In the genomic region with DNA sequence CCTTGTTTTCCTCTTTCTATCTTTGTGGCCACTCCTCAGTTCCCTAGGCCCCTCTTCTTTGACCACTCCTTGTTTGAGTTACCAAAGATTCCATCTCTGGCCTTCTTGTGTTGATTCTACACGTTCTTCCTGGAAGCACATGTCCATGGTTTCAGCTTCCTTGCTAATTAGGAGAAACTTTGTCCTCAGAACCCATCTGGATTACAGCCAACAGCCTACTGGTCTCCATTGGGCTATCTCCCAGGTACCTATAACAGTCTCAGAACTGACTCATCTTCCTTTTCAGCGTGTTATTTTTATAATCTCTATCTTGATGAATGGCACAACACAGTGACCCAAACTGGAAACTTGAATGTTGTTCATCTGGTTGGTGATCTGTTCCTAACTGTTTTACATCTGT, we compare ENCODE assay signal across 12 cellular contexts. TPM values are rescaled to one million over a fixed set of nuclear protein-coding genes. Genes with fewer than 3 reads are reported as not detected.
DNase-seq lines count a peak whose midpoint lies in the region; ATAC-seq and TF ChIP-seq lines count a peak whose summit lies in the region.
"Had no signal": no experiment of that assay in that cellular context is flagged by ENCODE, and none has a peak within 500 bp of the region (broad histone marks: within the 10 kb centered on the region; RNA-seq: fewer than 3 reads in every experiment).

No MANE protein-coding gene starts in this region.

- H3K9me3 ChIP-seq in PC-3 (ENCODE audit: low read length) (no peaks in the 10 kb centered on the region), gastrocnemius medialis (no peaks in the 10 kb centered on the region)
- H3K9me3 ChIP-seq: sigmoid colon had no signal

- H3K36me3 Mint-ChIP-seq in activated CD8-positive, alpha-beta T cell treated with anti-CD3 and anti-CD28 coated beads for 36 hours (ENCODE audit: low read depth) = peaks cover 14% of the 10 kb centered on the region
- peaks cover 28% of the 10 kb centered on the region for H3K36me3 Mint-ChIP-seq in activated CD8-positive, alpha-beta T cell treated with anti-CD3 and anti-CD28 coated beads, Interleukin-2, amount 10 ng/mL, durations not matched to agents 7 days and 5 days (ENCODE audit: low read depth)
- H3K36me3 Mint-ChIP-seq in GM23338 (ENCODE audit: low read depth) = peaks cover 2% of the 10 kb centered on the region; the same call in 2 of the 3 replicates

- BruUV-seq in PC-3 (replicated peaks; lab: Mats Ljungman, UMichigan) = no TSS peak

- in situ Hi-C loops in gastrocnemius medialis (cut with MboI; ENCODE audit: low sequenced_read_pairs in 4 of 4) = no loop called here

- intact Hi-C loops in activated CD8-positive, alpha-beta T cell treated with anti-CD3 and anti-CD28 coated beads for 36 hours (cut with micrococcal nuclease) = no loop called here
- intact Hi-C loops in PC-3 (cut with micrococcal nuclease) (no loop called here), gastrocnemius medialis (cut with DNase I; ENCODE audit: low total_unique reads) (no loop called here)

- H3K79me2 ChIP-seq in PC-3 (ENCODE audit: low read length) (peaks cover 93% of the 10 kb centered on the region), GM23338 (replicated peaks; ENCODE audit: insufficient read depth) (peaks cover 99% of the 10 kb centered on the region)

- no peak for TF ChIP-seq CTCF in activated CD8-positive, alpha-beta T cell treated with anti-CD3 and anti-CD28 coated beads for 36 hours (IDR thresholded peaks at IDR 0.05)
- TF ChIP-seq CTCF in PC-3 (conservative IDR thresholded peaks at IDR 0.05; ENCODE audit: low read depth, low read length) (no peak), gastrocnemius medialis (IDR thresholded peaks at IDR 0.05 in 4 of 5, conservative IDR thresholded peaks at IDR 0.05 in 1 of 5) (no peak), GM23338 (conservative IDR thresholded peaks at IDR 0.05; ENCODE audit: low read depth in 2 of 2) (no peak)

- H3K4me3 Mint-ChIP-seq in activated CD8-positive, alpha-beta T cell treated with anti-CD3 and anti-CD28 coated beads for 36 hours = no peak overlapping the region
- H3K4me3 Mint-ChIP-seq in activated CD8-positive, alpha-beta T cell treated with anti-CD3 and anti-CD28 coated beads, Interleukin-2, amount 10 ng/mL, durations not matched to agents 7 days and 5 days = no peak overlapping the region
- H3K4me3 Mint-ChIP-seq in GM23338 = no peak overlapping the region

- POLR2A ChIA-PET in activated CD8-positive, alpha-beta T cell treated with anti-CD3 and anti-CD28 coated beads for 36 hours (lab: Charles Lee) = interaction anchor here (0.8 to 1.9 kb wide), 2 partner anchors 12 to 26 kb away, joined by 3 to 5 read pairs; no protein-coding TSS in a partner anchor
- POLR2A ChIA-PET in activated CD8-positive, alpha-beta T cell treated with anti-CD3 and anti-CD28 coated beads, Interleukin-2, amount 10 ng/mL, durations not matched to agents 7 days and 5 days (lab: Charles Lee) = interaction anchor here (0.7 kb wide), 1 partner anchor 78 kb away, joined by 4 read pairs; no protein-coding TSS in a partner anchor
- POLR2A ChIA-PET in PC-3 (lab: Charles Lee; ENCODE audit: unreplicated experiment) = no interaction called here

- H4K20me1 ChIP-seq in PC-3 (ENCODE audit: low read length) (peaks cover 11% of the 10 kb centered on the region; the same call in 1 of the 2 replicates), GM23338 (replicated peaks; ENCODE audit: insufficient read depth) (peaks cover 42% of the 10 kb centered on the region)

- H3K4me2 ChIP-seq in PC-3 (ENCODE audit: low read length) = no peak overlapping the region
- no peak overlapping the region for H3K4me2 ChIP-seq in GM23338

- no peak for TF ChIP-seq POLR2A in gastrocnemius medialis (IDR thresholded peaks at IDR 0.05)

- H3K36me3 ChIP-seq in PC-3 (ENCODE audit: low read depth, low read length) = no peaks in the 10 kb centered on the region
- no peaks in the 10 kb centered on the region for H3K36me3 ChIP-seq in gastrocnemius medialis
- no peaks in the 10 kb centered on the region for H3K36me3 ChIP-seq in GM23338 (ENCODE audit: insufficient read depth)
- H3K36me3 ChIP-seq: sigmoid colon, transverse colon had no signal

- no peaks in the 10 kb centered on the region for H3K27me3 Mint-ChIP-seq in activated CD8-positive, alpha-beta T cell treated with anti-CD3 and anti-CD28 coated beads for 36 hours
- H3K27me3 Mint-ChIP-seq in activated CD8-positive, alpha-beta T cell treated with anti-CD3 and anti-CD28 coated beads, Interleukin-2, amount 10 ng/mL, durations not matched to agents 7 days and 5 days (ENCODE audit: low read depth) = no peaks in the 10 kb centered on the region
- H3K27me3 Mint-ChIP-seq in GM23338 (ENCODE audit: insufficient read depth, low read depth, poor library complexity) = no peaks in the 10 kb centered on the region

- peaks cover 8% of the 10 kb centered on the region for H3K4me1 ChIP-seq in PC-3 (ENCODE audit: insufficient read depth, low read length)
- H3K4me1 ChIP-seq in gastrocnemius medialis = peaks cover 36 to 48% of the 10 kb centered on the region in 2 donors
- no peaks in the 10 kb centered on the region for H3K4me1 ChIP-seq in GM23338 (ENCODE audit: insufficient read depth)

- H2AFZ ChIP-seq in PC-3 (ENCODE audit: low read length) (no peak overlapping the region), GM23338 (no peak overlapping the region)

- no peaks in the 10 kb centered on the region for H3F3A ChIP-seq in PC-3 (ENCODE audit: low read length, unreplicated experiment)
- H3F3A ChIP-seq in GM23338 (replicated peaks; ENCODE audit: low read depth) = no peaks in the 10 kb centered on the region

- H3K4me3 ChIP-seq in PC-3 (ENCODE audit: low read length) = no peak overlapping the region
- H3K4me3 ChIP-seq in gastrocnemius medialis = no peak overlapping the region
- H3K4me3 ChIP-seq in GM23338 = no peak overlapping the region
- H3K4me3 ChIP-seq: sigmoid colon, transverse colon had no signal

- ATAC-seq in activated CD8-positive, alpha-beta T cell treated with anti-CD3 and anti-CD28 coated beads for 36 hours = peak; percentile 37
- no peak for ATAC-seq in activated CD8-positive, alpha-beta T cell treated with anti-CD3 and anti-CD28 coated beads, Interleukin-2, amount 10 ng/mL, durations not matched to agents 7 days and 5 days
- ATAC-seq in PC-3 (peak; percentile 22; the same call in 1 of the 2 replicates), gastrocnemius medialis (peak; percentile 47 to 68), GM23338 (no peak), GM18498 (IDR thresholded peaks at IDR 0.05; ENCODE audit: unreplicated experiment) (no peak)

- H3K27ac ChIP-seq in PC-3 (ENCODE audit: low read length) (no peak overlapping the region), gastrocnemius medialis (peak overlapping the region; percentile 27 to 64 (median 36)), GM23338 (ENCODE audit: low read depth) (no peak overlapping the region)
- H3K27ac ChIP-seq: sigmoid colon had no signal

- H3K27me3 ChIP-seq in PC-3 (ENCODE audit: low read length) (no peaks in the 10 kb centered on the region), gastrocnemius medialis (no peaks in the 10 kb centered on the region), GM23338 (ENCODE audit: insufficient read depth) (no peaks in the 10 kb centered on the region)
- H3K27me3 ChIP-seq: sigmoid colon, transverse colon had no signal

- peaks cover 41% of the 10 kb centered on the region for H3K4me1 Mint-ChIP-seq in activated CD8-positive, alpha-beta T cell treated with anti-CD3 and anti-CD28 coated beads for 36 hours (ENCODE audit: low read depth)
- peaks cover 21% of the 10 kb centered on the region for H3K4me1 Mint-ChIP-seq in activated CD8-positive, alpha-beta T cell treated with anti-CD3 and anti-CD28 coated beads, Interleukin-2, amount 10 ng/mL, durations not matched to agents 7 days and 5 days (ENCODE audit: low read depth)
- H3K4me1 Mint-ChIP-seq in GM23338 = no peaks in the 10 kb centered on the region; the same call in 2 of the 3 replicates

- no peak overlapping the region for H3K9ac ChIP-seq in PC-3 (ENCODE audit: low read length)

- no peak for DNase-seq in activated CD8-positive, alpha-beta T cell treated with anti-CD3 and anti-CD28 coated beads for 36 hours
- DNase-seq in activated CD8-positive, alpha-beta T cell treated with anti-CD3 and anti-CD28 coated beads, Interleukin-2, amount 10 ng/mL, durations not matched to agents 7 days and 5 days = no peak
- DNase-seq in PC-3 (peak; percentile 25), dermis blood vessel endothelial cell (peak; percentile 73), gastrocnemius medialis (no peak), GM23338 (ENCODE audit: low spot score) (no peak), NCI-H146 (lab: John Stamatoyannopoulos, UW) (no peak)
- DNase-seq: activated CD8-positive, alpha-beta memory T cell treated with anti-CD3 and anti-CD28 coated beads, Interleukin-2, amount 50 U/mL, for 4 hours; NCI-H2029; sigmoid colon; transverse colon had no signal

- no peaks in the 10 kb centered on the region for H3K9me2 ChIP-seq in PC-3 (replicated peaks; ENCODE audit: low read length)
- H3K9me2 ChIP-seq in GM23338 (ENCODE audit: insufficient read depth) = no peaks in the 10 kb centered on the region

- peak overlapping the region; percentile 49 for H3K27ac Mint-ChIP-seq in activated CD8-positive, alpha-beta T cell treated with anti-CD3 and anti-CD28 coated beads for 36 hours
- H3K27ac Mint-ChIP-seq in activated CD8-positive, alpha-beta T cell treated with anti-CD3 and anti-CD28 coated beads, Interleukin-2, amount 10 ng/mL, durations not matched to agents 7 days and 5 days = no peak overlapping the region
- no peak overlapping the region for H3K27ac Mint-ChIP-seq in GM23338

- CTCF ChIA-PET in activated CD8-positive, alpha-beta T cell treated with anti-CD3 and anti-CD28 coated beads for 36 hours (lab: Charles Lee) = no interaction called here
- CTCF ChIA-PET in activated CD8-positive, alpha-beta T cell treated with anti-CD3 and anti-CD28 coated beads, Interleukin-2, amount 10 ng/mL, durations not matched to agents 7 days and 5 days (lab: Charles Lee) = no interaction called here
- CTCF ChIA-PET in PC-3 (lab: Charles Lee) = no interaction called here

- peaks cover 2% of the 10 kb centered on the region for H3K9me3 Mint-ChIP-seq in activated CD8-positive, alpha-beta T cell treated with anti-CD3 and anti-CD28 coated beads for 36 hours
- H3K9me3 Mint-ChIP-seq in activated CD8-positive, alpha-beta T cell treated with anti-CD3 and anti-CD28 coated beads, Interleukin-2, amount 10 ng/mL, durations not matched to agents 7 days and 5 days (ENCODE audit: insufficient read depth) = peaks cover 3% of the 10 kb centered on the region
- H3K9me3 Mint-ChIP-seq in GM23338 = no peaks in the 10 kb centered on the region

RNA-seq across cellular contexts. Expression of a gene that starts 17.5 kb away (rescaled TPM):
- total RNA-seq in activated CD8-positive, alpha-beta T cell treated with anti-CD3 and anti-CD28 coated beads for 36 hours = 10 to 100 TPM; 42.0 to 43.1 TPM
- 10 to 100 TPM; 58.5 to 60.9 TPM for total RNA-seq in activated CD8-positive, alpha-beta T cell treated with anti-CD3 and anti-CD28 coated beads, Interleukin-2, amount 10 ng/mL, durations not matched to agents 7 days and 5 days
- total RNA-seq in PC-3 (2014; rRNA removed) (33.6 and 35.0 TPM in 2 replicates), dermis blood vessel endothelial cell (27.9 and 37.1 TPM in 2 replicates), gastrocnemius medialis (10 to 100 TPM; 18.9 to 32.5 (median 27.3) TPM)
- 37.8 and 43.9 TPM in 2 replicates for total RNA-seq in GM23338 (2014; rRNA removed; shearing (Covaris generic))
- polyA plus RNA-seq in GM23338 (2016; fragmentation: Nextera tagmentation; extraction: Ambion mirVana) = 39.3 and 46.9 TPM in 2 replicates

RNA-seq across cellular contexts. Expression of a gene that starts 50.2 kb away (rescaled TPM):
- 10 to 100 TPM; 34.5 to 38.7 TPM for total RNA-seq in activated CD8-positive, alpha-beta T cell treated with anti-CD3 and anti-CD28 coated beads for 36 hours
- 10 to 100 TPM; 47.0 to 55.2 TPM for total RNA-seq in activated CD8-positive, alpha-beta T cell treated with anti-CD3 and anti-CD28 coated beads, Interleukin-2, amount 10 ng/mL, durations not matched to agents 7 days and 5 days
- total RNA-seq in PC-3 (2014; rRNA removed) (40.3 and 49.9 TPM in 2 replicates), dermis blood vessel endothelial cell (51.6 and 52.4 TPM in 2 replicates), gastrocnemius medialis (10 to 100 TPM; 17.3 to 26.4 (median 21.6) TPM)
- 17.7 and 20.4 TPM in 2 replicates for total RNA-seq in GM23338 (2014; rRNA removed; shearing (Covaris generic))
- 11.2 and 13.5 TPM in 2 replicates for polyA plus RNA-seq in GM23338 (2016; fragmentation: Nextera tagmentation; extraction: Ambion mirVana)

RNA-seq across cellular contexts. Expression of a gene that starts 50.3 kb away (rescaled TPM):
- total RNA-seq in activated CD8-positive, alpha-beta T cell treated with anti-CD3 and anti-CD28 coated beads for 36 hours = 10 to 100 TPM; 33.9 to 34.3 TPM
- 10 to 100 TPM; 17.3 to 17.9 TPM for total RNA-seq in activated CD8-positive, alpha-beta T cell treated with anti-CD3 and anti-CD28 coated beads, Interleukin-2, amount 10 ng/mL, durations not matched to agents 7 days and 5 days
- 21.9 and 29.8 TPM in 2 replicates for total RNA-seq in PC-3 (2014; rRNA removed)
- total RNA-seq in dermis blood vessel endothelial cell = 19.8 and 42.2 TPM in 2 replicates
- 1 to 10 TPM; 2.6 to 9.3 (median 5.7) TPM for total RNA-seq in gastrocnemius medialis
- total RNA-seq in GM23338 (2014; rRNA removed; shearing (Covaris generic)) = 8.9 and 9.9 TPM in 2 replicates
- 5.0 and 5.3 TPM in 2 replicates for polyA plus RNA-seq in GM23338 (2016; fragmentation: Nextera tagmentation; extraction: Ambion mirVana)

Comparison
In these comparisons a context has a peak if more than half of its experiments do, and no peak if none do; other contexts are left out.
1. ATAC-seq: peak in activated CD8-positive, alpha-beta T cell treated with anti-CD3 and anti-CD28 coated beads for 36 hours (single experiment), PC-3 (single experiment) and gastrocnemius medialis (2 of 2); none in activated CD8-positive, alpha-beta T cell treated with anti-CD3 and anti-CD28 coated beads, Interleukin-2, amount 10 ng/mL, durations not matched to agents 7 days and 5 days (single experiment), GM23338 (single experiment) and GM18498 (single experiment).
2. DNase-seq: peak in PC-3 (single experiment) and dermis blood vessel endothelial cell (single experiment); none in activated CD8-positive, alpha-beta T cell treated with anti-CD3 and anti-CD28 coated beads for 36 hours (single experiment), activated CD8-positive, alpha-beta T cell treated with anti-CD3 and anti-CD28 coated beads, Interleukin-2, amount 10 ng/mL, durations not matched to agents 7 days and 5 days (single experiment), gastrocnemius medialis (0 of 2), GM23338 (single experiment) and NCI-H146 (single experiment).
3. H3K27ac ChIP-seq: peak in gastrocnemius medialis (4 of 4); none in PC-3 (single experiment) and GM23338 (single experiment).